In the genomic region with DNA sequence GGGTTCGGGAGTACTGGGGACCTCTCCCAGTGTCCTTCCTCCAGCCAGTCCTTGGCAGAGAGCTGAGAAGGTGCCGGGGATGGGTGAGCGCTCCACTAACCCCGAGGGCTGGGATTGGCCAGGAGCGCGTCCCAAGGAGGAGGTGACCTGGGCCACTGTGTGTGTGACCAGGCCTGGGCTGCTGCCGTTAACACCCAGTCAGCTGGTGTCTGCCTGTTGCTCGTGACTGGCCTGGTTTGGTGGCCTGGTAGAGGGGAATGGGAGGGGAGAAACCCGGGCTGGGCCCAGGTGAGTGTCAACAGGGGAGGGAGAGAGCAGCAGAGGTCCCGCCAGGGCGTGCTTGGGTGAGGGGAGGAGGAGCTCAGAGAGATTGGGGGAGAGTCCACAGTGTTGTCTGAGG, we compare ENCODE assay signal across 1 cellular context.
TF ChIP-seq lines count a peak whose summit lies in the region.

No MANE protein-coding gene starts in this region.

TF ChIP-seq in H1, 55 proteins besides CTCF, POLR2A, EP300 and RAD21:
- no peak for TF ChIP-seq CBX5 (IDR thresholded peaks at IDR 0.05; ENCODE audit: low read depth, low read length)
- TF ChIP-seq SUZ12 (IDR thresholded peaks at IDR 0.05; ENCODE audit: low read length) = no peak
- TF ChIP-seq KDM4A (IDR thresholded peaks at IDR 0.05; ENCODE audit: low read depth, low read length, severe bottlenecking) = no peak
- TF ChIP-seq NANOG (IDR thresholded peaks at IDR 0.05; ENCODE audit: insufficient read depth, low read depth, low read length, poor library complexity, severe bottlenecking) = no peak
